ENCODE assay signal across 8 cellular contexts in the genomic region with DNA sequence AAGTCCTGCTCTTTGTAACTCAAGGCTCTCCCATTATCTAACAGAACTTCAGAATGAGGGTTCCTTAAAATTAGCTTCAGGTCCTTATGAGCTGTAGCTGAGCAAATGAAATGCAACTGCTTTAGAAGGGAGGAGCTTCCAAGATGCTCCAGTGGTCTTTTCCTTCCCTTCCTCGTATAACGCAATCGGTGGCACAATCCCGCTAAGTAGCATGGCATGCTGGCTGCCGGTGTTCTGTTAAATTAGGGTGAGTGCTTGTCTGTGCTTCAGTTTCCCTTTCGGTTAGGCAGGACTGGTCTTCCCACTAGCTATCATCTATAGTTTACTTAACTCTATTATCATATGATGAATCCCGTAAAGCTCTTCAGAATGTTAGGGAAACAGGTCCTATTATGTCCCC. TPM values are rescaled to one million over a fixed set of nuclear protein-coding genes. Genes with fewer than 3 reads are reported as not detected.
DNase-seq lines count a peak whose midpoint lies in the region; ATAC-seq and TF ChIP-seq lines count a peak whose summit lies in the region.

No MANE protein-coding gene starts in this region.

- H3K4me1 Mint-ChIP-seq in memory B cell (peaks cover 66% of the 10 kb centered on the region), type B pancreatic cell (ENCODE audit: unreplicated experiment) (peaks cover 4% of the 10 kb centered on the region)

- peaks cover 35% of the 10 kb centered on the region for H3K36me3 Mint-ChIP-seq in memory B cell
- no peaks in the 10 kb centered on the region for H3K36me3 Mint-ChIP-seq in type B pancreatic cell

- H3K9me3 Mint-ChIP-seq in memory B cell = no peaks in the 10 kb centered on the region
- no peaks in the 10 kb centered on the region for H3K9me3 Mint-ChIP-seq in type B pancreatic cell

- no peaks in the 10 kb centered on the region for H3K36me3 ChIP-seq in WERI-Rb-1

- CTCF ChIA-PET in AG04449 (lab: Yijun Ruan, JAX) = interaction anchor here (1.0 kb wide), 1 partner anchor 40 kb away, joined by 3 read pairs; no protein-coding TSS in a partner anchor

- POLR2A ChIA-PET in AG04449 (lab: Yijun Ruan, JAX) = no interaction called here

- H3K27me3 Mint-ChIP-seq in memory B cell = no peaks in the 10 kb centered on the region
- H3K27me3 Mint-ChIP-seq in type B pancreatic cell = peaks cover 53% of the 10 kb centered on the region

- H3K27ac Mint-ChIP-seq in memory B cell (peak overlapping the region; percentile 88), type B pancreatic cell (peak overlapping the region; percentile 96)

- ATAC-seq in GM18909 (IDR thresholded peaks at IDR 0.05; ENCODE audit: poor library complexity, unreplicated experiment) (peak; percentile 33), memory B cell (ENCODE audit: low read depth) (peak; percentile 32)

- no peaks in the 10 kb centered on the region for H3K27me3 ChIP-seq in WERI-Rb-1 (ENCODE audit: insufficient read depth, low read depth, severe bottlenecking)

- H3K4me3 Mint-ChIP-seq in memory B cell (peak overlapping the region; percentile 99), type B pancreatic cell (peak overlapping the region; percentile 93)

- DNase-seq in AG04449 (ENCODE audit: low read depth, low spot score) (no peak), NCI-H2107 treated with DMSO at 0.1 percent for 48 hours (lab: John Stamatoyannopoulos, UW; ENCODE audit: unreplicated experiment) (peak; percentile 54), cardiac fibroblast (ENCODE audit: low read depth in 2 of 2) (peak in 1 of 2 donors; percentile 4), memory B cell (ENCODE audit: low spot score in 2 of 2) (peak in 1 of 2 donors; percentile 16), type B pancreatic cell (ENCODE audit: extremely low spot score, unreplicated experiment) (no peak), WERI-Rb-1 (no peak)
- no peak for DNase-seq in effector CD8-positive, alpha-beta T cell (lab: John Stamatoyannopoulos, UW)

- TF ChIP-seq CTCF in AG04449 (IDR thresholded peaks at IDR 0.05; ENCODE audit: insufficient read depth, low read length, missing control alignments) (no peak), cardiac fibroblast (IDR thresholded peaks at IDR 0.05; ENCODE audit: low read depth, low read length) (no peak), type B pancreatic cell (conservative IDR thresholded peaks at IDR 0.05) (no peak), WERI-Rb-1 (IDR thresholded peaks at IDR 0.05; ENCODE audit: low read depth, low read length) (no peak)

- no peak overlapping the region for H3K27ac ChIP-seq in WERI-Rb-1

- H3K9me3 ChIP-seq in WERI-Rb-1 (ENCODE audit: severe bottlenecking) = no peaks in the 10 kb centered on the region

- H3K4me3 ChIP-seq in AG04449 (ENCODE audit: low read depth, low read length) (peak overlapping the region; percentile 54), cardiac fibroblast (replicated peaks in 1 of 2; ENCODE audit: low read depth in 2 of 2, low read length in 2 of 2) (peak overlapping the region; percentile 51 to 56), WERI-Rb-1 (ENCODE audit: low read depth, low read length) (no peak overlapping the region)

RNA-seq across cellular contexts. Expression of gene KIAA0040, which starts 0.9 kb away (rescaled TPM):
- 7.3 and 10.3 TPM in 2 replicates for total RNA-seq in type B pancreatic cell (ENCODE audit: low replicate concordance)
